In genomic region chr19:11853358-11853757, GRCh38 we compare ENCODE assay signal across 37 cellular contexts. TPM values are rescaled to one million over a fixed set of nuclear protein-coding genes. Genes with fewer than 3 reads are reported as not detected.
"Had no signal": no experiment of that assay in that cellular context is flagged by ENCODE, and none has a peak within 500 bp of the region (broad histone marks: within the 10 kb centered on the region; RNA-seq: fewer than 3 reads in every experiment).

No MANE protein-coding gene starts in this region.

- H3K27me3 ChIP-seq: MG63 had no signal

- H3K36me3 ChIP-seq: MG63 had no signal

- DNase-seq: Karpas-422, Kasumi-1, MG63, MM.1S, MV-4-11, NCI-H1048, NCI-H1092, NCI-H1092 treated with DMSO at 0.1 percent for 48 hours, NCI-H1105, NCI-H1105 treated with DMSO at 0.1 percent for 48 hours, NCI-H1417, NCI-H1417 treated with DMSO at 0.1 percent for 48 hours, NCI-H1436, NCI-H1436 treated with DMSO at 0.1 percent for 48 hours, NCI-H146, NCI-H1694, NCI-H1694 treated with DMSO at 0.1 percent for 48 hours, NCI-H187, NCI-H187 treated with DMSO at 0.1 percent for 48 hours, NCI-H1930, NCI-H2029, NCI-H2029 treated with DMSO at 0.1 percent for 48 hours, NCI-H2081, NCI-H2081 treated with DMSO at 0.1 percent for 48 hours, NCI-H2107, NCI-H2171, NCI-H2171 treated with DMSO at 0.1 percent for 48 hours, NCI-H2227 treated with DMSO at 0.1 percent for 48 hours, NCI-H226, NCI-H345, NCI-H446, NCI-H446 treated with DMSO at 0.1 percent for 48 hours, NCI-H510A, NCI-H510A treated with DMSO at 0.1 percent for 48 hours, NCI-H524 had no signal

- H3K4me3 ChIP-seq: MG63 had no signal

RNA-seq across cellular contexts. Expression of gene ZNF439, which starts 4.8 kb away (rescaled TPM):
- total RNA-seq: MCF 10A, NCI-H460 had no signal

RNA-seq across cellular contexts. Expression of gene ZNF69, which starts 34.2 kb away (rescaled TPM):
- total RNA-seq: MCF 10A, NCI-H460 had no signal

RNA-seq across cellular contexts. Expression of gene ZNF491, which starts 55.0 kb away (rescaled TPM):
- total RNA-seq: MCF 10A, NCI-H460 had no signal
